8 cellular contexts compared by ENCODE assay signal in genomic region chr9:128503870-128504269, GRCh38. TPM values are rescaled to one million over a fixed set of nuclear protein-coding genes. Genes with fewer than 3 reads are reported as not detected.
DNase-seq lines count a peak whose midpoint lies in the region; ATAC-seq, FAIRE-seq and TF ChIP-seq lines count a peak whose summit lies in the region.

No MANE protein-coding gene starts in this region.

- FAIRE-seq in urothelium cell line (lab: Jason Lieb, UNC) = no peak

- peaks cover 10% of the 10 kb centered on the region for H3K36me3 Mint-ChIP-seq in chondrocyte (ENCODE audit: low read depth)

- peak overlapping the region; percentile 98 for H3K4me3 Mint-ChIP-seq in chondrocyte (ENCODE audit: unreplicated experiment)

- peaks cover 8 to 14% of the 10 kb centered on the region in 2 donors for H3K4me1 ChIP-seq in muscle layer of duodenum (ENCODE audit: control insufficient read depth in 1 of 2, insufficient read depth in 2 of 2, low read length in 2 of 2)

- peak; percentile 47 for DNase-seq in ELR (ENCODE audit: low read depth)
- DNase-seq in NCI-H1092 treated with DMSO at 0.1 percent for 48 hours (lab: John Stamatoyannopoulos, UW) = peak; percentile 27
- DNase-seq in chondrocyte (ENCODE audit: low spot score) = peak; percentile 13
- DNase-seq in NCI-H2029 treated with DMSO at 0.1 percent for 48 hours (lab: John Stamatoyannopoulos, UW) = no peak
- no peak for DNase-seq in urothelium cell line (ENCODE audit: low spot score)

- H3K36me3 ChIP-seq in muscle layer of duodenum (ENCODE audit: control insufficient read depth in 1 of 2, insufficient read depth in 2 of 2, low read length in 2 of 2) = peaks cover 2 to 21% of the 10 kb centered on the region in 2 donors

- ATAC-seq in HG02588 (IDR thresholded peaks at IDR 0.05; ENCODE audit: unreplicated experiment) = no peak
- ATAC-seq in HG03354 (IDR thresholded peaks at IDR 0.05; ENCODE audit: poor library complexity, severe bottlenecking, unreplicated experiment) = no peak

- no peaks in the 10 kb centered on the region for H3K27me3 Mint-ChIP-seq in chondrocyte (ENCODE audit: low read depth)

- no peak for TF ChIP-seq CTCF in chondrocyte (IDR thresholded peaks at IDR 0.05)

- no peak overlapping the region for H3K27ac ChIP-seq in muscle layer of duodenum (ENCODE audit: low read length)

- H3K4me3 ChIP-seq in muscle layer of duodenum (ENCODE audit: low read depth in 1 of 2, low read length in 2 of 2) = peak overlapping the region; percentile 87 to 95

- no peaks in the 10 kb centered on the region for H3K9me3 Mint-ChIP-seq in chondrocyte (ENCODE audit: low read depth)

- H3K27me3 ChIP-seq in muscle layer of duodenum (ENCODE audit: low read depth, low read length) = no peaks in the 10 kb centered on the region

- H3K9me3 ChIP-seq in muscle layer of duodenum (ENCODE audit: control insufficient read depth in 1 of 2, low read length in 2 of 2) = no peaks in the 10 kb centered on the region

- peak overlapping the region; percentile 41 for H3K27ac Mint-ChIP-seq in chondrocyte (ENCODE audit: unreplicated experiment)

- H3K4me1 Mint-ChIP-seq in chondrocyte (ENCODE audit: low read depth) = peaks cover 39% of the 10 kb centered on the region

RNA-seq across cellular contexts. Expression of gene GLE1, which starts 0.6 kb away (rescaled TPM):
- 12.3 to 18.1 TPM (median 12.8 TPM) in 3 replicates for total RNA-seq in chondrocyte

RNA-seq across cellular contexts. Expression of gene ODF2, which starts 48.1 kb away (rescaled TPM):
- total RNA-seq in chondrocyte = 25.6 to 34.1 TPM (median 28.7 TPM) in 3 replicates

RNA-seq across cellular contexts. Expression of gene SPTAN1, which starts 48.5 kb away (rescaled TPM):
- 376 to 419 TPM (median 378 TPM) in 3 replicates for total RNA-seq in chondrocyte

Comparison
In these comparisons a context has a peak if more than half of its experiments do, and no peak if none do; other contexts are left out.
1. DNase-seq: peak in ELR (single experiment), NCI-H1092 treated with DMSO at 0.1 percent for 48 hours (single experiment) and chondrocyte (single experiment); none in NCI-H2029 treated with DMSO at 0.1 percent for 48 hours (single experiment) and urothelium cell line (single experiment).